Comparison of ENCODE assay signal across 9 cellular contexts in the genomic region with DNA sequence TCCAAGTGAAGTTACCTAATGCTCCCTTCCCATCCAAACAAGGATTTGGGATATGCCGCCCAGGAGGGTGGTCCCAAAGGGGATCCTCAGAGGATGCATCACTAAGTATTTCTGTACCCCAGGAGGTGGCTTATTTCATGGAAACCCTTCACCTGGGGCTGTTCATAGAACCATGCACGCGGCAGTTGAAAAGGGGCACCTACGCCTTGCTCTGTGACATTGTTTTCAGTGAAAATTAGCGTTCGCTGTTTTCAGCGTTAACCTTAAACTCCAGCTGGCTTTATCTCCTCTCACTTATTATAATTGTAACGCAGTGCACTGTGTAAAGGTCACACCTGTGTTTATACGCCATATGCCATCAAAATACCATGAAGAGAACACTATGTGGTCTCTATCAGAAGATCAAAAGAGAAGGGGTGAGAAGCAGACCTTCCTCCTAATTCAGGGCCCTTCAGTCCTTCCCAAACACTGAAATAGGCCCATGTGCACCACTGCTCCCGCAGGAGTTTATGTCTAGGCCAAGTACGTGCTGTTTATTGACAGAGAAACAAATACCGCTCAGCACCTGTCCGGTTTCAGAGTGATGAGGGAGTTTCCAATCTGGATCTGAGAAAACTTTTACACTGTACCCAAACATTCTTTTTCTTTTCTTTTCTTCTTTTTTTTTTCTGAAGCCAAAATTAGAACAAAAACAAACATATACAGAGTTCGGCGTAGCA.
DNase-seq lines count a peak whose midpoint lies in the region; ATAC-seq and TF ChIP-seq lines count a peak whose summit lies in the region.
"Had no signal": no experiment of that assay in that cellular context is flagged by ENCODE, and none has a peak within 500 bp of the region (broad histone marks: within the 10 kb centered on the region; RNA-seq: fewer than 3 reads in every experiment).

No MANE protein-coding gene starts in this region.

- peaks cover 52% of the 10 kb centered on the region for H3K79me2 ChIP-seq in MM.1S (ENCODE audit: low read length)

- H3K4me1 Mint-ChIP-seq in MCF 10A (ENCODE audit: insufficient read depth, unreplicated experiment) = peaks cover 19% of the 10 kb centered on the region
- H3K4me1 Mint-ChIP-seq in activated naive CD8-positive, alpha-beta T cell treated with anti-CD3 and anti-CD28 coated beads for 36 hours = peaks cover 99% of the 10 kb centered on the region

- H3F3A ChIP-seq in MM.1S (ENCODE audit: insufficient read depth, low read length) = peaks cover 65% of the 10 kb centered on the region

- no TSS peak for BruUV-seq in MCF 10A (replicated peaks; lab: Mats Ljungman, UMichigan)

- no peak overlapping the region for H3K27ac Mint-ChIP-seq in MCF 10A (ENCODE audit: low read depth, unreplicated experiment)
- peak overlapping the region; percentile 98 for H3K27ac Mint-ChIP-seq in activated naive CD8-positive, alpha-beta T cell treated with anti-CD3 and anti-CD28 coated beads for 36 hours

- peak overlapping the region; percentile 94 for H3K4me2 ChIP-seq in MM.1S (ENCODE audit: low read depth, low read length)

- no peaks in the 10 kb centered on the region for H3K9me3 Mint-ChIP-seq in MCF 10A (ENCODE audit: unreplicated experiment)
- H3K9me3 Mint-ChIP-seq in activated naive CD8-positive, alpha-beta T cell treated with anti-CD3 and anti-CD28 coated beads for 36 hours = peaks cover 4% of the 10 kb centered on the region

- no peak overlapping the region for H2AFZ ChIP-seq in MM.1S (ENCODE audit: low read length)

- H3K9me2 ChIP-seq in MM.1S (replicated peaks; ENCODE audit: insufficient read depth, low read length) = no peaks in the 10 kb centered on the region

- no peak for DNase-seq in breast epithelium (ENCODE audit: low spot score in 2 of 2)
- DNase-seq in MCF 10A (ENCODE audit: unreplicated experiment) = no peak
- DNase-seq in MM.1S = peak; percentile 92
- DNase-seq in activated naive CD8-positive, alpha-beta T cell treated with anti-CD3 and anti-CD28 coated beads for 36 hours = peak; percentile 14
- no peak for DNase-seq in aorta
- DNase-seq in mucosa of gallbladder (ENCODE audit: low spot score) = no peak
- no peak for DNase-seq in right atrium auricular region (ENCODE audit: low spot score)

- peak overlapping the region; percentile 56 to 88 for H3K27ac ChIP-seq in breast epithelium
- H3K27ac ChIP-seq in MM.1S (ENCODE audit: low read length) = peak overlapping the region; percentile 95
- H3K27ac ChIP-seq in aorta (ENCODE audit: low read depth in 1 of 2, low read length in 2 of 2) = peak overlapping the region; percentile 66 to 72
- H3K27ac ChIP-seq in right atrium auricular region = no peak overlapping the region
- H3K27ac ChIP-seq: C4-2B had no signal

- 50 to 55% methylated on average over 15 of the region's 15 CpGs for WGBS in aorta, 2 donors

- CTCF ChIA-PET in MCF 10A (lab: Yijun Ruan, JAX) = interaction anchor here (1.7 kb wide), 1 partner anchor 26 kb away, joined by 6 read pairs; no protein-coding TSS in a partner anchor

- peaks cover 10% of the 10 kb centered on the region for H3K27me3 Mint-ChIP-seq in MCF 10A (ENCODE audit: insufficient read depth, unreplicated experiment)
- H3K27me3 Mint-ChIP-seq in activated naive CD8-positive, alpha-beta T cell treated with anti-CD3 and anti-CD28 coated beads for 36 hours = no peaks in the 10 kb centered on the region

- no peaks in the 10 kb centered on the region for H4K20me1 ChIP-seq in MM.1S (ENCODE audit: insufficient read depth, low read length)

- H3K4me3 Mint-ChIP-seq in MCF 10A (ENCODE audit: unreplicated experiment) = no peak overlapping the region
- H3K4me3 Mint-ChIP-seq in activated naive CD8-positive, alpha-beta T cell treated with anti-CD3 and anti-CD28 coated beads for 36 hours = peak overlapping the region; percentile 85

- H3K4me1 ChIP-seq in breast epithelium = peaks cover 4 to 27% of the 10 kb centered on the region in 2 donors
- peaks cover 70% of the 10 kb centered on the region for H3K4me1 ChIP-seq in MM.1S (ENCODE audit: low read length)
- peaks cover 9 to 11% of the 10 kb centered on the region in 2 donors for H3K4me1 ChIP-seq in aorta (ENCODE audit: control insufficient read depth in 1 of 2, insufficient read depth in 2 of 2, low read length in 2 of 2)
- H3K4me1 ChIP-seq in right atrium auricular region = peaks cover 0 to 41% of the 10 kb centered on the region in 2 donors

- TF ChIP-seq POLR2A in breast epithelium (IDR thresholded peaks at IDR 0.05) = no peak

- ATAC-seq in aorta (ENCODE audit: low FRiP score) (no peak), GM21367 (IDR thresholded peaks at IDR 0.05; ENCODE audit: unreplicated experiment) (no peak)

- H3K36me3 ChIP-seq in breast epithelium (no peaks in the 10 kb centered on the region), MM.1S (replicated peaks; ENCODE audit: insufficient read depth, low read length) (no peaks in the 10 kb centered on the region), aorta (ENCODE audit: control insufficient read depth in 1 of 2, insufficient read depth in 2 of 2, low read length in 1 of 2) (no peaks in the 10 kb centered on the region), right atrium auricular region (no peaks in the 10 kb centered on the region)

- no peaks in the 10 kb centered on the region for H3K27me3 ChIP-seq in breast epithelium
- no peaks in the 10 kb centered on the region for H3K27me3 ChIP-seq in MM.1S (replicated peaks; ENCODE audit: insufficient read depth, low read length)
- H3K27me3 ChIP-seq in aorta (ENCODE audit: control insufficient read depth in 1 of 2, insufficient read depth in 2 of 2, low read length in 1 of 2) = no peaks in the 10 kb centered on the region
- H3K27me3 ChIP-seq in right atrium auricular region = no peaks in the 10 kb centered on the region

- H3K4me3 ChIP-seq in breast epithelium (no peak overlapping the region), MM.1S (ENCODE audit: low read length) (peak overlapping the region; percentile 57), aorta (ENCODE audit: low read length in 2 of 2) (no peak overlapping the region), right atrium auricular region (no peak overlapping the region)

- intact Hi-C loops in breast epithelium (cut with DNase I; ENCODE audit: low total_unique reads) = no loop called here
- intact Hi-C loops in MCF 10A (cut with micrococcal nuclease) = no loop called here
- intact Hi-C loops in aorta (cut with DNase I) = loop anchor here in 1 of 2 donors (5.0 kb wide), 1 partner anchor 80 kb away; no protein-coding TSS in a partner anchor

- H3K9me3 ChIP-seq in breast epithelium = no peaks in the 10 kb centered on the region
- no peaks in the 10 kb centered on the region for H3K9me3 ChIP-seq in MM.1S (replicated peaks; ENCODE audit: insufficient read depth, low read length)
- no peaks in the 10 kb centered on the region for H3K9me3 ChIP-seq in aorta (ENCODE audit: control insufficient read depth, low read length)
- H3K9me3 ChIP-seq in right atrium auricular region = no peaks in the 10 kb centered on the region

- TF ChIP-seq CTCF in breast epithelium (IDR thresholded peaks at IDR 0.05) (no peak), MCF 10A (IDR thresholded peaks at IDR 0.05; ENCODE audit: unreplicated experiment) (no peak), MM.1S (IDR thresholded peaks at IDR 0.05; ENCODE audit: low read length) (no peak), right atrium auricular region (IDR thresholded peaks at IDR 0.05) (no peak)

- peaks cover 4% of the 10 kb centered on the region for H3K36me3 Mint-ChIP-seq in MCF 10A (ENCODE audit: insufficient read depth, unreplicated experiment)
- peaks cover 59% of the 10 kb centered on the region for H3K36me3 Mint-ChIP-seq in activated naive CD8-positive, alpha-beta T cell treated with anti-CD3 and anti-CD28 coated beads for 36 hours

- POLR2A ChIA-PET in MCF 10A (lab: Yijun Ruan, JAX) = no interaction called here

- peak overlapping the region; percentile 95 for H3K9ac ChIP-seq in MM.1S (ENCODE audit: low read length)

Comparison
In these comparisons a context has a peak if more than half of its experiments do, and no peak if none do; other contexts are left out.
1. DNase-seq: peak in MM.1S (single experiment) and activated naive CD8-positive, alpha-beta T cell treated with anti-CD3 and anti-CD28 coated beads for 36 hours (single experiment); none in breast epithelium (0 of 2), MCF 10A (single experiment), aorta (0 of 2), mucosa of gallbladder (single experiment) and right atrium auricular region (single experiment).
2. H3K27ac ChIP-seq: peak in breast epithelium (2 of 2), MM.1S (single experiment) and aorta (2 of 2); none in right atrium auricular region (0 of 2).